Comparison of ENCODE assay signal across 12 cellular contexts in genomic region chr1:115139381-115139780, GRCh38. TPM values are rescaled to one million over a fixed set of nuclear protein-coding genes. Genes with fewer than 3 reads are reported as not detected.
DNase-seq lines count a peak whose midpoint lies in the region; ATAC-seq, FAIRE-seq and TF ChIP-seq lines count a peak whose summit lies in the region.
"Had no signal": no experiment of that assay in that cellular context is flagged by ENCODE, and none has a peak within 500 bp of the region (broad histone marks: within the 10 kb centered on the region; RNA-seq: fewer than 3 reads in every experiment).

No MANE protein-coding gene starts in this region.

- TF ChIP-seq RAD21 in A549 (conservative IDR thresholded peaks at IDR 0.05 in 1 of 2, IDR thresholded peaks at IDR 0.05 in 1 of 2): no peak

- ATAC-seq in A549 (peak in 1 of 2 experiments; percentile 6; a peak in 1 of 6 replicates), WTC11 (peak; percentile 13; the same call in 1 of the 2 replicates)
- ATAC-seq in naive thymus-derived CD4-positive, alpha-beta T cell: no peak

- H3K4me3 Mint-ChIP-seq in H9: no peak overlapping the region
- no peak overlapping the region for H3K4me3 Mint-ChIP-seq in WTC11
- H3K4me3 Mint-ChIP-seq in naive thymus-derived CD4-positive, alpha-beta T cell: peak overlapping the region in 9 of 10 donors; percentile 29 to 79 (median 59)

- H2AK5ac ChIP-seq in H9 (ENCODE audit: insufficient read length, low read length): no peak overlapping the region

- no peaks in the 10 kb centered on the region for H3K23me2 ChIP-seq in H9 (ENCODE audit: insufficient read length, low read depth, low read length, poor library complexity, severe bottlenecking)

- H3K9ac ChIP-seq in H9 (ENCODE audit: extremely low read depth, insufficient read length, low read length): no peak overlapping the region

- TF ChIP-seq CTCF in A549 (IDR thresholded peaks at IDR 0.05): no peak
- TF ChIP-seq CTCF in H9 (conservative IDR thresholded peaks at IDR 0.05): no peak
- no peak for TF ChIP-seq CTCF in WTC11 (IDR thresholded peaks at IDR 0.05)

- no peaks in the 10 kb centered on the region for H3K36me3 ChIP-seq in naive thymus-derived CD4-positive, alpha-beta T cell (ENCODE audit: control insufficient read depth in 2 of 3, insufficient read depth in 3 of 3, low read length in 3 of 3)
- H3K36me3 ChIP-seq: esophagus squamous epithelium had no signal

- no peak overlapping the region for H2BK15ac ChIP-seq in H9 (ENCODE audit: low read depth, low read length)

- H3K27ac ChIP-seq in A549: peak overlapping the region; percentile 62 to 88
- H3K27ac ChIP-seq in H9 (ENCODE audit: insufficient read length, low read depth, low read length): no peak overlapping the region
- H3K27ac ChIP-seq in naive thymus-derived CD4-positive, alpha-beta T cell (ENCODE audit: low read depth, low read length): no peak overlapping the region
- no peak overlapping the region for H3K27ac ChIP-seq in caudate nucleus (ENCODE audit: low read depth, low read length)
- H3K27ac ChIP-seq: testis had no signal

- H3K4me3 ChIP-seq in A549: no peak overlapping the region
- H3K4me3 ChIP-seq in naive thymus-derived CD4-positive, alpha-beta T cell (ENCODE audit: low read length): no peak overlapping the region
- H3K4me3 ChIP-seq: esophagus squamous epithelium, testis had no signal

- no peak overlapping the region for H2BK5ac ChIP-seq in H9 (ENCODE audit: insufficient read length, low read length)

- H4K5ac ChIP-seq in H9 (ENCODE audit: insufficient read length, low read depth, low read length): no peak overlapping the region

- no peak for TF ChIP-seq EP300 in A549 (IDR thresholded peaks at IDR 0.05)

- H3K4ac ChIP-seq in H9 (ENCODE audit: low read depth, low read length): no peak overlapping the region

- no peak overlapping the region for H3K14ac ChIP-seq in H9 (ENCODE audit: insufficient read depth, low read length)

- peak overlapping the region; percentile 17 for H2AFZ ChIP-seq in H9 (ENCODE audit: low read length)

- H3K18ac ChIP-seq in H9 (ENCODE audit: insufficient read length, low read depth, low read length): peak overlapping the region; percentile 21

- H3T11ph ChIP-seq in H9 (ENCODE audit: low read length): no peak overlapping the region

- no peaks in the 10 kb centered on the region for H3K79me2 ChIP-seq in H9 (ENCODE audit: insufficient read depth, low read length)

- H3K23ac ChIP-seq in H9 (ENCODE audit: insufficient read length, low read depth, low read length): no peak overlapping the region

- H3K9me3 Mint-ChIP-seq in H9 (no peaks in the 10 kb centered on the region), WTC11 (no peaks in the 10 kb centered on the region)
- H3K9me3 Mint-ChIP-seq in naive thymus-derived CD4-positive, alpha-beta T cell: no peaks in the 10 kb centered on the region
- H3K9me3 Mint-ChIP-seq: activated T-cell treated with anti-CD3 and anti-CD28 coated beads, Interleukin-2, amount 50 U/mL, for 4 hours had no signal

- H3K4me1 ChIP-seq in A549: peaks cover 30% of the 10 kb centered on the region
- H3K4me1 ChIP-seq in H9 (ENCODE audit: insufficient read depth, low read length): no peaks in the 10 kb centered on the region
- H3K4me1 ChIP-seq in naive thymus-derived CD4-positive, alpha-beta T cell (ENCODE audit: control insufficient read depth in 2 of 2, insufficient read depth in 2 of 2, low read length in 2 of 2): peaks cover 0 to 6% of the 10 kb centered on the region in 2 donors

- H3K36me3 Mint-ChIP-seq in H9 (ENCODE audit: insufficient read depth in 1 of 3, low read depth in 3 of 3) (no peaks in the 10 kb centered on the region), WTC11 (no peaks in the 10 kb centered on the region)
- no peaks in the 10 kb centered on the region for H3K36me3 Mint-ChIP-seq in naive thymus-derived CD4-positive, alpha-beta T cell

- H2BK12ac ChIP-seq in H9 (ENCODE audit: insufficient read length, low read depth, low read length): no peak overlapping the region

- H3K27me3 Mint-ChIP-seq in H9 (ENCODE audit: low read depth) (peaks cover 8% of the 10 kb centered on the region), WTC11 (ENCODE audit: low read depth) (no peaks in the 10 kb centered on the region; the same call in none of the 2 replicates)
- H3K27me3 Mint-ChIP-seq in naive thymus-derived CD4-positive, alpha-beta T cell: peaks cover 8 to 29% (median 21%) of the 10 kb centered on the region in 5 donors

- H3K4me2 ChIP-seq in A549: peak overlapping the region; percentile 61
- no peak overlapping the region for H3K4me2 ChIP-seq in H9 (ENCODE audit: insufficient read depth, insufficient read length, low read length)

- H3K4me1 Mint-ChIP-seq in H9 (peaks cover 4 to 8% of the 10 kb centered on the region in 2 experiments; a peak in 3 of 4 replicates), WTC11 (peaks cover 4% of the 10 kb centered on the region; the same call in 1 of the 2 replicates)
- H3K4me1 Mint-ChIP-seq in naive thymus-derived CD4-positive, alpha-beta T cell: peaks cover 0 to 7% (median 4%) of the 10 kb centered on the region in 7 donors

- FAIRE-seq in A549 (lab: Jason Lieb, UNC): no peak

- no peak for DNase-seq in A549 (ENCODE audit: low read depth in 1 of 2, low spot score in 1 of 2)
- no peak for DNase-seq in H9
- no peak for DNase-seq in WTC11 (ENCODE audit: low spot score)
- DNase-seq in naive thymus-derived CD4-positive, alpha-beta T cell: no peak
- DNase-seq in dedifferentiated amniotic fluid mesenchymal stem cell (ENCODE audit: extremely low spot score): no peak
- DNase-seq in CD1c-positive myeloid dendritic cell (ENCODE audit: extremely low spot score): no peak
- no peak for DNase-seq in caudate nucleus (lab: John Stamatoyannopoulos, UW)
- DNase-seq in D341Med (ENCODE audit: low spot score): no peak
- DNase-seq: cortex of kidney had no signal

- CTCF ChIA-PET in A549 (lab: Yijun Ruan, JAX) (interaction anchor here (0.5 to 9.9 kb wide), 34 partner anchors 11 to 627 kb away, joined by 3 to 171 read pairs (median 4); partner anchors contain the start of gene NGF), WTC11 (lab: Charles Lee) (interaction anchor here (0.5 to 4.5 kb wide), 29 partner anchors 8 to 456 kb away, joined by 3 to 36 read pairs (median 4); partner anchors contain the start of gene NGF)
- CTCF ChIA-PET in naive thymus-derived CD4-positive, alpha-beta T cell (lab: Charles Lee): interaction anchor here (0.6 to 1.5 kb wide), 6 partner anchors 8 to 880 kb away, joined by 3 to 5 read pairs (median 3); no protein-coding TSS in a partner anchor

- H4K91ac ChIP-seq in H9 (ENCODE audit: insufficient read length, low read depth, low read length): no peak overlapping the region

- no peak overlapping the region for H2BK20ac ChIP-seq in H9 (ENCODE audit: low read depth, low read length, poor library complexity, severe bottlenecking)

- H4K20me1 ChIP-seq in H9 (ENCODE audit: control insufficient read depth, insufficient read depth, insufficient read length): no peaks in the 10 kb centered on the region

- H3K27ac Mint-ChIP-seq in H9 (peak overlapping the region in 2 of 3 experiments; percentile 40 to 50; a peak in 1 of 7 replicates), WTC11 (no peak overlapping the region)
- H3K27ac Mint-ChIP-seq in naive thymus-derived CD4-positive, alpha-beta T cell: no peak overlapping the region

- WGBS in A549 (ENCODE audit: missing lambda C conversion rate): 96% methylated on average over 9 of the region's 9 CpGs
- WGBS in H9 (ENCODE audit: extremely low coverage, insufficient read length, low lambda C conversion rate): no CpG with 5 or more reads among the region's 9 CpGs

- H4K8ac ChIP-seq in H9 (replicated peaks; ENCODE audit: insufficient read length, low read depth, low read length): no peak overlapping the region

- H3K27me3 ChIP-seq in H9 (ENCODE audit: insufficient read depth, low read length): no peaks in the 10 kb centered on the region
- no peaks in the 10 kb centered on the region for H3K27me3 ChIP-seq in naive thymus-derived CD4-positive, alpha-beta T cell (ENCODE audit: control insufficient read depth in 2 of 2, insufficient read depth in 2 of 2, low read length in 2 of 2)
- H3K27me3 ChIP-seq: testis had no signal

- POLR2A ChIA-PET in A549 (lab: Yijun Ruan, JAX) (no interaction called here), WTC11 (lab: Charles Lee) (interaction anchor here (0.6 kb wide), 1 partner anchor 24 kb away, joined by 5 read pairs; no protein-coding TSS in a partner anchor)
- POLR2A ChIA-PET in naive thymus-derived CD4-positive, alpha-beta T cell (lab: Charles Lee): no interaction called here

- H3K9me3 ChIP-seq in A549 (no peaks in the 10 kb centered on the region), H9 (ENCODE audit: control insufficient read depth, low read depth, low read length) (no peaks in the 10 kb centered on the region)
- no peaks in the 10 kb centered on the region for H3K9me3 ChIP-seq in naive thymus-derived CD4-positive, alpha-beta T cell (ENCODE audit: control insufficient read depth in 2 of 3, low read length in 3 of 3)
- H3K9me3 ChIP-seq: esophagus squamous epithelium, testis had no signal

- H3K56ac ChIP-seq in H9 (ENCODE audit: insufficient read length, low read depth, low read length): no peak overlapping the region

- no peaks in the 10 kb centered on the region for H3K79me1 ChIP-seq in H9 (ENCODE audit: insufficient read depth, low read depth, low read length, poor library complexity, severe bottlenecking)

- intact Hi-C loops in naive thymus-derived CD4-positive, alpha-beta T cell (cut with micrococcal nuclease): loop anchor here (1.0 to 2.0 kb wide), 4 partner anchors 330 to 1457 kb away; no protein-coding TSS in a partner anchor

- no peak for TF ChIP-seq POLR2A in A549 (IDR thresholded peaks at IDR 0.05; ENCODE audit: low read length)

- H2BK120ac ChIP-seq in H9 (ENCODE audit: low read depth, low read length, poor library complexity, severe bottlenecking): no peak overlapping the region

TF ChIP-seq in WTC11, 78 proteins besides CTCF, POLR2A, EP300 and RAD21 (continues in another document):
- 0 out of 2 replicates have a peak, but pooled peaks have one; percentile 22 for TF ChIP-seq MAX (CRISPR knock-in tag; IDR thresholded peaks at IDR 0.05)

RNA-seq across cellular contexts. Expression of gene TSPAN2, which starts 50.1 kb away (rescaled TPM):
- 1.4 and 1.7 TPM in 2 replicates for polyA plus RNA-seq in A549 (2011; rRNA removed)
- 0.30 and 0.58 TPM in 2 replicates for polyA plus RNA-seq in A549 (2012; cell fraction: cytosol; rRNA removed)
- polyA plus RNA-seq in A549 (2012; cell fraction: nucleus; rRNA removed): 0.16 and 0.24 TPM in 2 replicates
- 2.1 to 3.2 TPM (median 2.7 TPM) in 3 replicates for polyA plus RNA-seq in A549 (2017; fragmentation: RNase III; extraction: RNeasy Plus Mini Kit Qiagen cat#74134 plus additional on column Dnase treatment)
- polyA minus RNA-seq in A549 (2011; rRNA and poly(A)+ RNA removed): 0.29 and 1.4 TPM in 2 replicates
- 9.4 and 10.8 TPM in 2 replicates for total RNA-seq in H9 (2021)
- 12.0 to 14.8 TPM (median 14.6 TPM) in 3 replicates for total RNA-seq in WTC11 (2021)
- total RNA-seq in naive thymus-derived CD4-positive, alpha-beta T cell: 10 to 100 TPM in 1 of 5 experiments, 1 to 10 TPM in 2, under 1 TPM in 1, not detected in 1; 0.30 to 12.0 (median 2.9) TPM
- polyA plus RNA-seq in naive thymus-derived CD4-positive, alpha-beta T cell: 1 to 10 TPM; 4.2 to 4.9 TPM

Comparison
In these comparisons a context has a peak if more than half of its experiments do, and no peak if none do; other contexts are left out.
1. H3K27ac ChIP-seq: peak in A549 (2 of 2); none in H9 (single experiment), naive thymus-derived CD4-positive, alpha-beta T cell (single experiment) and caudate nucleus (single experiment).
2. H3K27ac Mint-ChIP-seq: peak in H9 (2 of 3); none in WTC11 (single experiment) and naive thymus-derived CD4-positive, alpha-beta T cell (0 of 9).
3. H3K4me3 Mint-ChIP-seq: peak in naive thymus-derived CD4-positive, alpha-beta T cell (9 of 10); none in H9 (0 of 2) and WTC11 (single experiment).
4. Of the 8 proteins assayed by ChIP-seq in both WTC11 and A549: peak only in WTC11: MAX; only in A549: none; in both: none; in neither: 7.